8 cellular contexts compared by ENCODE assay signal in genomic region chr17:49646056-49646390, GRCh38. TPM values are rescaled to one million over a fixed set of nuclear protein-coding genes. Genes with fewer than 3 reads are reported as not detected.
DNase-seq lines count a peak whose midpoint lies in the region; ATAC-seq and TF ChIP-seq lines count a peak whose summit lies in the region.
"Not testable (repeated sequence)": the region's sequence is repeated elsewhere in the genome, so short reads cannot be mapped to it uniquely, and the experiment has no call there.

No MANE protein-coding gene starts in this region.

- ATAC-seq in natural killer cell treated with Interleukin-12 subunit alpha and Interleukin-12 subunit beta and Interleukin-15 and Interleukin-18, amount 100 ng/mL, for 72 hours; stimulated activated effector memory CD8-positive, alpha-beta T cell treated with anti-CD3 and anti-CD28 coated beads, Interleukin-12 subunit alpha, Interleukin-12 subunit beta, amount 100 ng/mL, for 72 hours: not testable (repeated sequence)

- peaks cover 13% of the 10 kb centered on the region for H3K36me3 Mint-ChIP-seq in activated naive CD8-positive, alpha-beta T cell treated with anti-CD3 and anti-CD28 coated beads for 36 hours
- H3K36me3 Mint-ChIP-seq in immature natural killer cell; natural killer cell treated with Interleukin-12 subunit alpha and Interleukin-12 subunit beta and Interleukin-15 and Interleukin-18, amount 100 ng/mL, for 72 hours: not testable (repeated sequence)
- peaks cover 17% of the 10 kb centered on the region for H3K36me3 Mint-ChIP-seq in stimulated activated effector memory CD8-positive, alpha-beta T cell treated with anti-CD3 and anti-CD28 coated beads, Interleukin-12 subunit alpha, Interleukin-12 subunit beta, amount 100 ng/mL, for 72 hours

- intact Hi-C loops in uterus (cut with DNase I; ENCODE audit: low total_unique reads), result not testable (repeated sequence)

- not testable (repeated sequence) for H3K9me3 Mint-ChIP-seq in activated naive CD8-positive, alpha-beta T cell treated with anti-CD3 and anti-CD28 coated beads for 36 hours; immature natural killer cell; natural killer cell treated with Interleukin-12 subunit alpha and Interleukin-12 subunit beta and Interleukin-15 and Interleukin-18, amount 100 ng/mL, for 72 hours; stimulated activated effector memory CD8-positive, alpha-beta T cell treated with anti-CD3 and anti-CD28 coated beads, Interleukin-12 subunit alpha, Interleukin-12 subunit beta, amount 100 ng/mL, for 72 hours

- TF ChIP-seq POLR2A in uterus (IDR thresholded peaks at IDR 0.05), result not testable (repeated sequence)

- DNase-seq in GM23248; activated naive CD8-positive, alpha-beta T cell treated with anti-CD3 and anti-CD28 coated beads for 36 hours; immature natural killer cell; natural killer cell treated with Interleukin-12 subunit alpha and Interleukin-12 subunit beta and Interleukin-15 and Interleukin-18, amount 100 ng/mL, for 72 hours (ENCODE audit: low spot score); stimulated activated effector memory CD8-positive, alpha-beta T cell treated with anti-CD3 and anti-CD28 coated beads, Interleukin-12 subunit alpha, Interleukin-12 subunit beta, amount 100 ng/mL, for 72 hours (ENCODE audit: low spot score in 2 of 2); uterus: not testable (repeated sequence)
- peak in 1 of 2 experiments; percentile 76 for DNase-seq in SJSA1 (ENCODE audit: low read depth in 1 of 2, low spot score in 2 of 2)

- H3K27me3 ChIP-seq in GM23248 (replicated peaks; ENCODE audit: insufficient read depth); SJSA1 (replicated peaks); duodenal mucosa (ENCODE audit: control insufficient read depth in 1 of 2, insufficient read depth in 2 of 2, low read length in 2 of 2); uterus: not testable (repeated sequence)

- peaks cover 43% of the 10 kb centered on the region for H3F3A ChIP-seq in GM23248 (ENCODE audit: insufficient read depth)

- H3K9me3 ChIP-seq in GM23248 (ENCODE audit: low read depth); SJSA1 (replicated peaks); duodenal mucosa (ENCODE audit: control insufficient read depth in 1 of 2, low read length in 2 of 2); uterus: not testable (repeated sequence)

- H3K4me1 ChIP-seq in GM23248 (ENCODE audit: insufficient read depth) (peaks cover 33% of the 10 kb centered on the region), SJSA1 (replicated peaks) (peaks cover 49% of the 10 kb centered on the region), duodenal mucosa (ENCODE audit: control insufficient read depth in 1 of 2, insufficient read depth in 2 of 2, low read length in 2 of 2) (peaks cover 0 to 12% of the 10 kb centered on the region in 2 donors)
- not testable (repeated sequence) for H3K4me1 ChIP-seq in uterus

- 88 to 100% methylated on average over 1 of the region's 1 CpG for WGBS in GM23248 (ENCODE audit: low coverage in 1 of 2, low lambda C conversion rate in 2 of 2, missing lambda C conversion rate in 2 of 2), 2 experiments

- in situ Hi-C loops in GM23248 (cut with MboI), result not testable (repeated sequence)

- H3K4me2 ChIP-seq in GM23248 (ENCODE audit: unreplicated experiment), result peak overlapping the region; percentile 84

- not testable (repeated sequence) for H3K36me3 ChIP-seq in GM23248 (ENCODE audit: low read depth); SJSA1; duodenal mucosa (ENCODE audit: control insufficient read depth in 1 of 2, insufficient read depth in 2 of 2, low read length in 2 of 2); uterus

- H3K4me3 ChIP-seq in GM23248, result peak overlapping the region; percentile 66
- peak overlapping the region; percentile 23 for H3K4me3 ChIP-seq in SJSA1
- not testable (repeated sequence) for H3K4me3 ChIP-seq in duodenal mucosa (ENCODE audit: low read depth in 1 of 2, low read length in 2 of 2)
- peak overlapping the region in 1 of 2 donors; percentile 0 for H3K4me3 ChIP-seq in uterus

- H3K79me2 ChIP-seq in GM23248 (ENCODE audit: insufficient read depth), result peaks cover 89% of the 10 kb centered on the region

- peaks cover 52% of the 10 kb centered on the region for H3K4me1 Mint-ChIP-seq in activated naive CD8-positive, alpha-beta T cell treated with anti-CD3 and anti-CD28 coated beads for 36 hours
- peaks cover 41 to 66% of the 10 kb centered on the region in 2 donors for H3K4me1 Mint-ChIP-seq in immature natural killer cell
- H3K4me1 Mint-ChIP-seq in natural killer cell treated with Interleukin-12 subunit alpha and Interleukin-12 subunit beta and Interleukin-15 and Interleukin-18, amount 100 ng/mL, for 72 hours (ENCODE audit: low read depth in 2 of 2), result peaks cover 26 to 41% of the 10 kb centered on the region in 2 donors
- H3K4me1 Mint-ChIP-seq in stimulated activated effector memory CD8-positive, alpha-beta T cell treated with anti-CD3 and anti-CD28 coated beads, Interleukin-12 subunit alpha, Interleukin-12 subunit beta, amount 100 ng/mL, for 72 hours, result peaks cover 46% of the 10 kb centered on the region

- H3K27ac ChIP-seq in GM23248, result peak overlapping the region; percentile 81
- H3K27ac ChIP-seq in SJSA1, result peak overlapping the region; percentile 81
- peak overlapping the region; percentile 32 for H3K27ac ChIP-seq in duodenal mucosa (ENCODE audit: low read depth, low read length)
- peak overlapping the region; percentile 85 to 96 for H3K27ac ChIP-seq in uterus

- H2AFZ ChIP-seq in GM23248, result 0 out of 2 replicates have a peak overlapping the region, but pooled peaks have one; percentile 0

- not testable (repeated sequence) for TF ChIP-seq CTCF in uterus (IDR thresholded peaks at IDR 0.05)

- not testable (repeated sequence) for H4K20me1 ChIP-seq in GM23248 (ENCODE audit: insufficient read depth)

- H3K9me2 ChIP-seq in GM23248 (ENCODE audit: insufficient read depth), result not testable (repeated sequence)

- H3K27ac Mint-ChIP-seq in activated naive CD8-positive, alpha-beta T cell treated with anti-CD3 and anti-CD28 coated beads for 36 hours, result peak overlapping the region; percentile 88
- peak overlapping the region; percentile 18 to 92 (median 52) for H3K27ac Mint-ChIP-seq in immature natural killer cell
- H3K27ac Mint-ChIP-seq in natural killer cell treated with Interleukin-12 subunit alpha and Interleukin-12 subunit beta and Interleukin-15 and Interleukin-18, amount 100 ng/mL, for 72 hours, result peak overlapping the region; percentile 71 to 89
- peak overlapping the region; percentile 15 for H3K27ac Mint-ChIP-seq in stimulated activated effector memory CD8-positive, alpha-beta T cell treated with anti-CD3 and anti-CD28 coated beads, Interleukin-12 subunit alpha, Interleukin-12 subunit beta, amount 100 ng/mL, for 72 hours

- peak overlapping the region; percentile 34 for H3K4me3 Mint-ChIP-seq in activated naive CD8-positive, alpha-beta T cell treated with anti-CD3 and anti-CD28 coated beads for 36 hours
- not testable (repeated sequence) for H3K4me3 Mint-ChIP-seq in immature natural killer cell
- H3K4me3 Mint-ChIP-seq in natural killer cell treated with Interleukin-12 subunit alpha and Interleukin-12 subunit beta and Interleukin-15 and Interleukin-18, amount 100 ng/mL, for 72 hours, result peak overlapping the region; percentile 61
- H3K4me3 Mint-ChIP-seq in stimulated activated effector memory CD8-positive, alpha-beta T cell treated with anti-CD3 and anti-CD28 coated beads, Interleukin-12 subunit alpha, Interleukin-12 subunit beta, amount 100 ng/mL, for 72 hours, result peak overlapping the region; percentile 43

- H3K27me3 Mint-ChIP-seq in activated naive CD8-positive, alpha-beta T cell treated with anti-CD3 and anti-CD28 coated beads for 36 hours; immature natural killer cell (ENCODE audit: low read depth in 3 of 3); natural killer cell treated with Interleukin-12 subunit alpha and Interleukin-12 subunit beta and Interleukin-15 and Interleukin-18, amount 100 ng/mL, for 72 hours: not testable (repeated sequence)

- H3K9ac ChIP-seq in GM23248, result peak overlapping the region; percentile 64; the same call in 1 of the 2 replicates
- peak overlapping the region in 1 of 2 donors; percentile 18 for H3K9ac ChIP-seq in duodenal mucosa (ENCODE audit: low read depth in 1 of 2, low read length in 2 of 2)

RNA-seq across cellular contexts. Expression of gene SPOP, which starts 31.9 kb away (rescaled TPM):
- total RNA-seq in GM23248 (2014; rRNA removed; shearing (Covaris generic)), result 40.5 and 69.8 TPM in 2 replicates
- polyA plus RNA-seq in GM23248 (2016; fragmentation: Nextera tagmentation; extraction: Ambion mirVana), result 64.1 and 66.0 TPM in 2 replicates
- 61.0 and 73.0 TPM in 2 replicates for total RNA-seq in SJSA1 (2014; rRNA removed; shearing (Covaris generic))
- 10 to 100 TPM; 56.6 to 57.7 TPM for total RNA-seq in activated naive CD8-positive, alpha-beta T cell treated with anti-CD3 and anti-CD28 coated beads for 36 hours
- 100 to 1,000 TPM in 2 of 3 donors, 10 to 100 TPM in 1; 64.9 to 180 (median 105) TPM for polyA plus RNA-seq in immature natural killer cell
- total RNA-seq in natural killer cell treated with Interleukin-12 subunit alpha and Interleukin-12 subunit beta and Interleukin-15 and Interleukin-18, amount 100 ng/mL, for 72 hours, result 10 to 100 TPM; 59.3 to 87.7 TPM
- total RNA-seq in uterus, result 100 to 1,000 TPM in 2 of 4 donors, 10 to 100 TPM in 2; 44.3 to 147 (median 99.0) TPM

Comparison
In these comparisons a context has a peak if more than half of its experiments do, and no peak if none do; other contexts are left out.
1. H3K27ac ChIP-seq: peak in every context shown above with its lines; median percentile 90 in uterus; 81 in GM23248; 81 in SJSA1; 32 in duodenal mucosa.
2. H3K27ac Mint-ChIP-seq: peak in every context shown above with its lines; median percentile 88 in activated naive CD8-positive, alpha-beta T cell treated with anti-CD3 and anti-CD28 coated beads for 36 hours; 80 in natural killer cell treated with Interleukin-12 subunit alpha and Interleukin-12 subunit beta and Interleukin-15 and Interleukin-18, amount 100 ng/mL, for 72 hours; 52 in immature natural killer cell; 15 in stimulated activated effector memory CD8-positive, alpha-beta T cell treated with anti-CD3 and anti-CD28 coated beads, Interleukin-12 subunit alpha, Interleukin-12 subunit beta, amount 100 ng/mL, for 72 hours.